1 cellular context compared by ENCODE assay signal in genomic region chr10:73941300-73941699, GRCh38.
TF ChIP-seq lines count a peak whose summit lies in the region.

No MANE protein-coding gene starts in this region.

TF ChIP-seq in endothelial cell of umbilical vein, 7 proteins besides CTCF, POLR2A, EP300 and RAD21:
- no peak for TF ChIP-seq JUN (IDR thresholded peaks at IDR 0.05; ENCODE audit: borderline replicate concordance, insufficient read depth, insufficient read length, low read depth)
- no peak for TF ChIP-seq POLR2AphosphoS5 (IDR thresholded peaks at IDR 0.05; ENCODE audit: insufficient read depth, low read depth, low read length)
- TF ChIP-seq GATA2 (IDR thresholded peaks at IDR 0.05; ENCODE audit: insufficient read depth, insufficient read length, low read depth, low read length): no peak
- no peak for TF ChIP-seq EZH2 (IDR thresholded peaks at IDR 0.05; ENCODE audit: borderline replicate concordance, low read depth, low read length, severe bottlenecking)
- no peak for TF ChIP-seq MAX (IDR thresholded peaks at IDR 0.05; ENCODE audit: insufficient read depth, insufficient read length)
- no peak for TF ChIP-seq FOS (IDR thresholded peaks at IDR 0.05; ENCODE audit: borderline replicate concordance, insufficient read depth, low read length)
- no peak for TF ChIP-seq MYC (IDR thresholded peaks at IDR 0.05; ENCODE audit: low read depth, low read length)
